ENCODE assay signal across 1 cellular context in the genomic region with DNA sequence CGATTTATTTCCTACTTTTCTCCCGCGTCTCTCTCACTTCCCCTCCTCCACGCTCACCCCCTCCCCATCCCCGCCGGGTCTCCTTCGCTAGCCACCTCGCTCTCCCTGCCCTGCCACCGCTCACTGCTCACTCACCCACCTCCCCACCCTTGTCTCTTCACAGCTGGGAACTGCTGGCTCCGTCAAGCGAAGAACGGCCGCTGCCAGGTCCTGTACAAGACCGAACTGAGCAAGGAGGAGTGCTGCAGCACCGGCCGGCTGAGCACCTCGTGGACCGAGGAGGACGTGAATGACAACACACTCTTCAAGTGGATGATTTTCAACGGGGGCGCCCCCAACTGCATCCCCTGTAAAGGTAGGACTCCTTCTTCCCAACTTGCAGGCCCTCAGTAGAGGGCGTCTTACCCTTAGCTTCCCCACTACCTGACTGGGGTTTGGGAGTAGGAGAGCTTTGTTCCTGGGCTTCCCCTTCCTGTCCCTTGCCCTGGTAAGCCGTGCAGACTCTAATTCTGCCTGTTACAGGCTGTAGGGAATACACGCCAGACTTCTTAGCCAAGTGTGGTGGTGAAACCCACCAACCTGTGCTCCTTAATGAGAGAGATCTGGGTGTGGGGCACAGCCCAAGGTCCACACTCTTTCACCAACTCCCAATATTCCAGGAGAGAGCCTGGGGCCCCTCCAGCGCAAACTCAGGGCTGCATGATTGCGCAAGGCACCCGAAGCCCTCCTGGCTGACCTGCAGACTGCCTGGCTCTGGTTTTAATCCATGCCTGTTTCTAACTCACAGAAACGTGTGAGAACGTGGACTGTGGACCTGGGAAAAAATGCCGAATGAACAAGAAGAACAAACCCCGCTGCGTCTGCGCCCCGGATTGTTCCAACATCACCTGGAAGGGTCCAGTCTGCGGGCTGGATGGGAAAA.
A peak's percentile ranks its signal among the peaks of the same experiment; 100 is the strongest.
TF ChIP-seq lines count a peak whose summit lies in the region.

No MANE protein-coding gene starts in this region.

TF ChIP-seq in HEK293, 187 proteins besides CTCF, POLR2A, EP300 and RAD21 (continued from another document):
- TF ChIP-seq, protein P1, sequence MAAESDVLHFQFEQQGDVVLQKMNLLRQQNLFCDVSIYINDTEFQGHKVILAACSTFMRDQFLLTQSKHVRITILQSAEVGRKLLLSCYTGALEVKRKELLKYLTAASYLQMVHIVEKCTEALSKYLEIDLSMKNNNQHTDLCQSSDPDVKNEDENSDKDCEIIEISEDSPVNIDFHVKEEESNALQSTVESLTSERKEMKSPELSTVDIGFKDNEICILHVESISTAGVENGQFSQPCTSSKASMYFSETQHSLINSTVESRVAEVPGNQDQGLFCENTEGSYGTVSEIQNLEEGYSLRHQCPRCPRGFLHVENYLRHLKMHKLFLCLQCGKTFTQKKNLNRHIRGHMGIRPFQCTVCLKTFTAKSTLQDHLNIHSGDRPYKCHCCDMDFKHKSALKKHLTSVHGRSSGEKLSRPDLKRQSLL (tag by site-specific recombination; IDR thresholded peaks at IDR 0.05): no peak
- TF ChIP-seq, protein P2, sequence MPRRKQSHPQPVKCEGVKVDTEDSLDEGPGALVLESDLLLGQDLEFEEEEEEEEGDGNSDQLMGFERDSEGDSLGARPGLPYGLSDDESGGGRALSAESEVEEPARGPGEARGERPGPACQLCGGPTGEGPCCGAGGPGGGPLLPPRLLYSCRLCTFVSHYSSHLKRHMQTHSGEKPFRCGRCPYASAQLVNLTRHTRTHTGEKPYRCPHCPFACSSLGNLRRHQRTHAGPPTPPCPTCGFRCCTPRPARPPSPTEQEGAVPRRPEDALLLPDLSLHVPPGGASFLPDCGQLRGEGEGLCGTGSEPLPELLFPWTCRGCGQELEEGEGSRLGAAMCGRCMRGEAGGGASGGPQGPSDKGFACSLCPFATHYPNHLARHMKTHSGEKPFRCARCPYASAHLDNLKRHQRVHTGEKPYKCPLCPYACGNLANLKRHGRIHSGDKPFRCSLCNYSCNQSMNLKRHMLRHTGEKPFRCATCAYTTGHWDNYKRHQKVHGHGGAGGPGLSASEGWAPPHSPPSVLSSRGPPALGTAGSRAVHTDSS (tag by site-specific recombination; IDR thresholded peaks at IDR 0.05): no peak
- TF ChIP-seq GLIS2 (tag by site-specific recombination; IDR thresholded peaks at IDR 0.05): 0 out of 2 replicates have a peak, but pooled peaks have one; percentile 34
